In the genomic region with DNA sequence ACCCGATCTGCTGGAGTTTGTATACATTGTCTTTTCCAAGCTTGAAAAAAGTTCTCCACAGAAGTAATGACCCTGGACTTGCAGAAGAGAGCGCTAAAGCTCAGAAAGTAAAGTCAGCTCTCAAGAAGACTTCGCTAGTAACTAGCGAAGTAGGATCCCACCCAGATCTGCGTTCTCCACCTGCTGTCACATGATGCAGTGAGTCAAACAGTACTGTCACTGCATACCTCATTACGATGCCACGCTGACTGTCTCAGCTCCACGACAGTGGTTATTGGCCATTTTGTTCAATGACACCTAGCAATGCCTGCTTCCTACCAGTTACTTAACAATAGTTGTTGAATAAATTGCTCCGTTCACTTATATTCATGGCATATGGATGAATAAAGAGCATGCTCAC, we compare ENCODE assay signal across 7 cellular contexts. TPM values are rescaled to one million over a fixed set of nuclear protein-coding genes. Genes with fewer than 3 reads are reported as not detected.
A peak's percentile ranks its signal among the peaks of the same experiment; 100 is the strongest.
DNase-seq lines count a peak whose midpoint lies in the region; ATAC-seq, FAIRE-seq and TF ChIP-seq lines count a peak whose summit lies in the region.

No MANE protein-coding gene starts in this region.

- peak; percentile 79 for TF ChIP-seq CTCF in LNCaP clone FGC (IDR thresholded peaks at IDR 0.05; ENCODE audit: control insufficient read depth, extremely low read depth, insufficient read depth)
- TF ChIP-seq CTCF in mucosa of descending colon (IDR thresholded peaks at IDR 0.05), result peak; percentile 22
- TF ChIP-seq CTCF in type B pancreatic cell (conservative IDR thresholded peaks at IDR 0.05), result peak; percentile 78

- intact Hi-C loops in mucosa of descending colon (cut with DNase I, micrococcal nuclease), result loop anchor here in 1 of 2 donors (5.0 kb wide), 1 partner anchor 469 kb away; no protein-coding TSS in a partner anchor

- H3K36me3 ChIP-seq in mucosa of descending colon (ENCODE audit: low read depth), result no peaks in the 10 kb centered on the region

- H3K36me3 Mint-ChIP-seq in type B pancreatic cell, result no peaks in the 10 kb centered on the region

- H3K9me3 Mint-ChIP-seq in type B pancreatic cell, result no peaks in the 10 kb centered on the region

- H3K27me3 Mint-ChIP-seq in type B pancreatic cell, result peaks cover 24% of the 10 kb centered on the region

- peak overlapping the region; percentile 2 for H3K4me3 Mint-ChIP-seq in type B pancreatic cell

- peaks cover 9% of the 10 kb centered on the region for H3K4me1 Mint-ChIP-seq in type B pancreatic cell (ENCODE audit: unreplicated experiment)

- no peaks in the 10 kb centered on the region for H3K4me1 ChIP-seq in mucosa of descending colon (ENCODE audit: low read depth)

- H3K4me3 ChIP-seq in LNCaP clone FGC (ENCODE audit: low read depth, low read length) (no peak overlapping the region), mucosa of descending colon (no peak overlapping the region)

- no peaks in the 10 kb centered on the region for H3K9me3 ChIP-seq in mucosa of descending colon

- no peak overlapping the region for H3K27ac Mint-ChIP-seq in type B pancreatic cell

- peak; percentile 77 for FAIRE-seq in endometrium (lab: Jason Lieb, UNC)

- DNase-seq in GDM1 (lab: John Stamatoyannopoulos, UW) (peak; percentile 11), LNCaP clone FGC (ENCODE audit: low read depth) (peak; percentile 60), SK-MEL-5 (ENCODE audit: low read depth, low spot score) (peak; percentile 81), mucosa of descending colon (peak in 2 of 3 donors; percentile 27 to 29), type B pancreatic cell (ENCODE audit: extremely low spot score, unreplicated experiment) (no peak)

- in situ Hi-C loops in SK-MEL-5 (cut with HindIII; ENCODE audit: low pct_unique_long_range_greater_than_20kb, low sequenced_read_pairs), result no loop called here

- ATAC-seq in GM21576 (IDR thresholded peaks at IDR 0.05; ENCODE audit: unreplicated experiment) (peak; percentile 88), mucosa of descending colon (peak; percentile 92)

RNA-seq across cellular contexts. Expression of a gene that starts 29.7 kb away (rescaled TPM):
- total RNA-seq in SK-MEL-5 (2014; rRNA removed; shearing (Covaris generic)), result 399 and 427 TPM in 2 replicates
- 317 and 476 TPM in 2 replicates for polyA plus RNA-seq in SK-MEL-5 (2015; cell fraction: cytosol; rRNA removed)
- 32.8 and 85.9 TPM in 2 replicates for polyA plus RNA-seq in SK-MEL-5 (2015; cell fraction: nucleus; rRNA removed)
- total RNA-seq in mucosa of descending colon (100 to 1,000 TPM in 1 of 3 donors, 10 to 100 TPM in 2; 55.5 to 105 (median 84.2) TPM), type B pancreatic cell (ENCODE audit: low replicate concordance) (115 and 124 TPM in 2 replicates)

Comparison
In these comparisons a context has a peak if more than half of its experiments do, and no peak if none do; other contexts are left out.
1. CTCF ChIP-seq: peak in every context shown above with its lines; median percentile 79 in LNCaP clone FGC; 78 in type B pancreatic cell; 22 in mucosa of descending colon.